In genomic region chr10:30510184-30510931, GRCh38 we compare ENCODE assay signal across 10 cellular contexts.
DNase-seq lines count a peak whose midpoint lies in the region; ATAC-seq and TF ChIP-seq lines count a peak whose summit lies in the region.
"Had no signal": no experiment of that assay in that cellular context is flagged by ENCODE, and none has a peak within 500 bp of the region (broad histone marks: within the 10 kb centered on the region; RNA-seq: fewer than 3 reads in every experiment).

No MANE protein-coding gene starts in this region.

- H3K4me1 ChIP-seq in CD8-positive, alpha-beta T cell (ENCODE audit: insufficient read depth, low read length), result no peaks in the 10 kb centered on the region
- no peaks in the 10 kb centered on the region for H3K4me1 ChIP-seq in naive thymus-derived CD4-positive, alpha-beta T cell (ENCODE audit: control insufficient read depth in 2 of 2, insufficient read depth in 2 of 2, low read length in 2 of 2)

- H3K9me3 ChIP-seq in CD8-positive, alpha-beta T cell (ENCODE audit: low read length), result no peaks in the 10 kb centered on the region
- H3K9me3 ChIP-seq in naive thymus-derived CD4-positive, alpha-beta T cell (ENCODE audit: control insufficient read depth in 2 of 3, low read length in 3 of 3), result no peaks in the 10 kb centered on the region
- H3K9me3 ChIP-seq: heart right ventricle had no signal

- no peak overlapping the region for H3K4me3 Mint-ChIP-seq in CD8-positive, alpha-beta T cell
- H3K4me3 Mint-ChIP-seq in activated CD8-positive, alpha-beta T cell treated with anti-CD3 and anti-CD28 coated beads, Interleukin-2, amount 10 ng/mL, durations not matched to agents 7 days and 5 days, result no peak overlapping the region
- no peak overlapping the region for H3K4me3 Mint-ChIP-seq in naive thymus-derived CD4-positive, alpha-beta T cell

- H3K4me3 ChIP-seq in CD8-positive, alpha-beta T cell (ENCODE audit: low read depth, low read length), result no peak overlapping the region
- no peak overlapping the region for H3K4me3 ChIP-seq in naive thymus-derived CD4-positive, alpha-beta T cell (ENCODE audit: low read length)
- H3K4me3 ChIP-seq: heart right ventricle had no signal

- H3K4me1 Mint-ChIP-seq in CD8-positive, alpha-beta T cell (ENCODE audit: low read depth), result peaks cover 13% of the 10 kb centered on the region
- peaks cover 48% of the 10 kb centered on the region for H3K4me1 Mint-ChIP-seq in activated CD8-positive, alpha-beta T cell treated with anti-CD3 and anti-CD28 coated beads, Interleukin-2, amount 10 ng/mL, durations not matched to agents 7 days and 5 days (ENCODE audit: low read depth)
- peaks cover 0 to 36% (median 3%) of the 10 kb centered on the region in 7 donors for H3K4me1 Mint-ChIP-seq in naive thymus-derived CD4-positive, alpha-beta T cell

- H3K27ac Mint-ChIP-seq in CD8-positive, alpha-beta T cell, result no peak overlapping the region
- no peak overlapping the region for H3K27ac Mint-ChIP-seq in activated CD8-positive, alpha-beta T cell treated with anti-CD3 and anti-CD28 coated beads, Interleukin-2, amount 10 ng/mL, durations not matched to agents 7 days and 5 days
- H3K27ac Mint-ChIP-seq in naive thymus-derived CD4-positive, alpha-beta T cell, result no peak overlapping the region

- H3K36me3 ChIP-seq in CD8-positive, alpha-beta T cell (ENCODE audit: insufficient read depth, low read length), result no peaks in the 10 kb centered on the region
- no peaks in the 10 kb centered on the region for H3K36me3 ChIP-seq in naive thymus-derived CD4-positive, alpha-beta T cell (ENCODE audit: control insufficient read depth in 2 of 3, insufficient read depth in 3 of 3, low read length in 3 of 3)
- H3K36me3 ChIP-seq: heart right ventricle had no signal

- no peaks in the 10 kb centered on the region for H3K27me3 ChIP-seq in CD8-positive, alpha-beta T cell (ENCODE audit: insufficient read depth, low read length)
- H3K27me3 ChIP-seq in naive thymus-derived CD4-positive, alpha-beta T cell (ENCODE audit: control insufficient read depth in 2 of 2, insufficient read depth in 2 of 2, low read length in 2 of 2), result no peaks in the 10 kb centered on the region

- no peaks in the 10 kb centered on the region for H3K36me3 Mint-ChIP-seq in CD8-positive, alpha-beta T cell
- H3K36me3 Mint-ChIP-seq in activated CD8-positive, alpha-beta T cell treated with anti-CD3 and anti-CD28 coated beads, Interleukin-2, amount 10 ng/mL, durations not matched to agents 7 days and 5 days (ENCODE audit: low read depth), result peaks cover 3% of the 10 kb centered on the region
- peaks cover 0 to 2% (median 0%) of the 10 kb centered on the region in 5 donors for H3K36me3 Mint-ChIP-seq in naive thymus-derived CD4-positive, alpha-beta T cell
- H3K36me3 Mint-ChIP-seq: IgD-negative memory B cell had no signal

- H3K27ac ChIP-seq in CD8-positive, alpha-beta T cell (ENCODE audit: low read depth, low read length), result no peak overlapping the region
- no peak overlapping the region for H3K27ac ChIP-seq in naive thymus-derived CD4-positive, alpha-beta T cell (ENCODE audit: low read depth, low read length)
- H3K27ac ChIP-seq: heart right ventricle had no signal

- DNase-seq in CD8-positive, alpha-beta T cell, result no peak
- no peak for DNase-seq in activated CD8-positive, alpha-beta T cell treated with anti-CD3 and anti-CD28 coated beads, Interleukin-2, amount 10 ng/mL, durations not matched to agents 7 days and 5 days
- peak in 1 of 9 donors; percentile 30 for DNase-seq in naive thymus-derived CD4-positive, alpha-beta T cell
- DNase-seq in D341Med (ENCODE audit: low spot score) (no peak), OCI-M2 (lab: John Stamatoyannopoulos, UW; ENCODE audit: unreplicated experiment) (no peak)
- DNase-seq in NK-92 treated with Interleukin-12 subunit alpha and Interleukin-12 subunit beta, amount 100 ng/mL, for 24 hours (lab: John Stamatoyannopoulos, UW), result no peak
- DNase-seq: heart right ventricle had no signal

- CTCF ChIA-PET in CD8-positive, alpha-beta T cell (lab: Charles Lee), result interaction anchor here (1.1 kb wide), 1 partner anchor 17 kb away, joined by 3 read pairs; no protein-coding TSS in a partner anchor
- CTCF ChIA-PET in activated CD8-positive, alpha-beta T cell treated with anti-CD3 and anti-CD28 coated beads, Interleukin-2, amount 10 ng/mL, durations not matched to agents 7 days and 5 days (lab: Charles Lee), result interaction anchor here (0.9 to 3.7 kb wide), 4 partner anchors 13 to 96 kb away, joined by 3 to 21 read pairs (median 5); no protein-coding TSS in a partner anchor
- CTCF ChIA-PET in naive thymus-derived CD4-positive, alpha-beta T cell (lab: Charles Lee), result interaction anchor here (0.6 kb wide), 1 partner anchor 46 kb away, joined by 3 read pairs; no protein-coding TSS in a partner anchor

- ATAC-seq in CD8-positive, alpha-beta T cell, result peak; percentile 51
- ATAC-seq in GM19043 (IDR thresholded peaks at IDR 0.05; ENCODE audit: low read depth, unreplicated experiment) (peak; percentile 93), HG03196 (IDR thresholded peaks at IDR 0.05; ENCODE audit: unreplicated experiment) (peak; percentile 82)
- peak; percentile 47 for ATAC-seq in activated CD8-positive, alpha-beta T cell treated with anti-CD3 and anti-CD28 coated beads, Interleukin-2, amount 10 ng/mL, durations not matched to agents 7 days and 5 days
- peak; percentile 60 for ATAC-seq in naive thymus-derived CD4-positive, alpha-beta T cell

- POLR2A ChIA-PET in CD8-positive, alpha-beta T cell (lab: Charles Lee), result no interaction called here
- POLR2A ChIA-PET in activated CD8-positive, alpha-beta T cell treated with anti-CD3 and anti-CD28 coated beads, Interleukin-2, amount 10 ng/mL, durations not matched to agents 7 days and 5 days (lab: Charles Lee), result interaction anchor here (0.8 kb wide), 1 partner anchor 19 kb away, joined by 3 read pairs; no protein-coding TSS in a partner anchor
- POLR2A ChIA-PET in naive thymus-derived CD4-positive, alpha-beta T cell (lab: Charles Lee), result interaction anchor here (0.6 kb wide), 1 partner anchor 23 kb away, joined by 3 read pairs; no protein-coding TSS in a partner anchor

- H3K9me3 Mint-ChIP-seq in CD8-positive, alpha-beta T cell, result no peaks in the 10 kb centered on the region
- H3K9me3 Mint-ChIP-seq in activated CD8-positive, alpha-beta T cell treated with anti-CD3 and anti-CD28 coated beads, Interleukin-2, amount 10 ng/mL, durations not matched to agents 7 days and 5 days (ENCODE audit: insufficient read depth), result no peaks in the 10 kb centered on the region
- peaks cover 0 to 3% (median 0%) of the 10 kb centered on the region in 11 donors for H3K9me3 Mint-ChIP-seq in naive thymus-derived CD4-positive, alpha-beta T cell
- H3K9me3 Mint-ChIP-seq: IgD-negative memory B cell had no signal

- intact Hi-C loops in CD8-positive, alpha-beta T cell (cut with DNase I, micrococcal nuclease), result no loop called here
- intact Hi-C loops in naive thymus-derived CD4-positive, alpha-beta T cell (cut with micrococcal nuclease), result no loop called here

- no peak for TF ChIP-seq CTCF in CD8-positive, alpha-beta T cell (IDR thresholded peaks at IDR 0.05)

- no peaks in the 10 kb centered on the region for H3K27me3 Mint-ChIP-seq in CD8-positive, alpha-beta T cell (ENCODE audit: low read depth)
- H3K27me3 Mint-ChIP-seq in activated CD8-positive, alpha-beta T cell treated with anti-CD3 and anti-CD28 coated beads, Interleukin-2, amount 10 ng/mL, durations not matched to agents 7 days and 5 days (ENCODE audit: low read depth), result no peaks in the 10 kb centered on the region
- peaks cover 0 to 4% (median 0%) of the 10 kb centered on the region in 5 donors for H3K27me3 Mint-ChIP-seq in naive thymus-derived CD4-positive, alpha-beta T cell
- H3K27me3 Mint-ChIP-seq: IgD-negative memory B cell had no signal
